8 cellular contexts compared by ENCODE assay signal in the genomic region with DNA sequence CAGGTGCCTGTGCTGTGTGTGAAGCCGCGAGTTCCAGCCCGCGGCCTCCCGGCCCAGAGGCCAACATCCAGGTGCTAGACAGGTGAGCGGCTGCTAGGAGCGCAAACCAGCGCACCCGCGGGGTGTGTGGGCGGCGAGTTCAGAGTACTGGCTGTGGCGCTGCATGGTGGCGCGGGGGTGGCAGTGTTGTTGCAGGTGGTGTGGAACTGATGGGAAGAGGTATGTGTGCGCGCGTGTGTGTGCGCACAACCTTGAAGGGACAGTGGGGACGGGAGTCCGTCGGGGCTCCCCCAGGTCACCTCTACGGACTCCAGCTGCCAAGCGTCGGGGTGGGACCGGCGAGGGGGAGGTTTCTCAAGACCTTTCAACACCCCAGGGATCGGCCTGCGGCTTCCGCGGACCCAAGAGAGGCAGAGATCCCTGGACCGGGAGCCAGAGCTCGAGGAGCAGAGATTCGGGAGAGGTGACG. TPM values are rescaled to one million over a fixed set of nuclear protein-coding genes. Genes with fewer than 3 reads are reported as not detected.
DNase-seq lines count a peak whose midpoint lies in the region; ATAC-seq, FAIRE-seq and TF ChIP-seq lines count a peak whose summit lies in the region.

No MANE protein-coding gene starts in this region.

- peaks cover 0 to 3% (median 0%) of the 10 kb centered on the region in 5 donors for H3K36me3 Mint-ChIP-seq in naive thymus-derived CD4-positive, alpha-beta T cell

- 1 to 3% methylated on average over 33 to 35 of the region's 35 CpGs for WGBS in heart right ventricle, 2 donors
- WGBS in K562 (ENCODE audit: insufficient coverage, low coverage, missing lambda C conversion rate), result 51% methylated on average over 29 of the region's 35 CpGs

- no peak for TF ChIP-seq RAD21 in K562 (CRISPR knock-in tag; conservative IDR thresholded peaks at IDR 0.05 in 1 of 2, IDR thresholded peaks at IDR 0.05 in 1 of 2)

- H3K36me3 ChIP-seq in heart right ventricle (no peaks in the 10 kb centered on the region), K562 (ENCODE audit: control insufficient read depth, insufficient read depth, low read length) (no peaks in the 10 kb centered on the region), vagina (no peaks in the 10 kb centered on the region)
- no peaks in the 10 kb centered on the region for H3K36me3 ChIP-seq in naive thymus-derived CD4-positive, alpha-beta T cell (ENCODE audit: control insufficient read depth in 2 of 3, insufficient read depth in 3 of 3, low read length in 3 of 3)

- H3K9me3 Mint-ChIP-seq in naive thymus-derived CD4-positive, alpha-beta T cell, result peaks cover 0 to 3% (median 0%) of the 10 kb centered on the region in 11 donors

- DNase-seq in heart right ventricle, result no peak
- DNase-seq in left ventricle myocardium superior, result no peak
- peak in 2 of 4 experiments; percentile 51 to 55 for DNase-seq in K562 (ENCODE audit: extremely low read depth in 1 of 4, low spot score in 3 of 4)
- DNase-seq in naive thymus-derived CD4-positive, alpha-beta T cell, result peak in 1 of 9 donors; percentile 55
- no peak for DNase-seq in vagina (ENCODE audit: extremely low spot score in 2 of 2)
- DNase-seq in EL, result no peak
- DNase-seq in KBM-7, result no peak

- peak overlapping the region; percentile 80 for H3K4me2 ChIP-seq in K562 (ENCODE audit: insufficient read depth, low read length)

- H3K79me2 ChIP-seq in K562 (ENCODE audit: control insufficient read depth, insufficient read depth, low read length), result no peaks in the 10 kb centered on the region

- peak overlapping the region in 9 of 10 donors; percentile 22 to 46 (median 38) for H3K4me3 ChIP-seq in heart right ventricle
- peak overlapping the region; percentile 52 for H3K4me3 ChIP-seq in K562
- no peak overlapping the region for H3K4me3 ChIP-seq in naive thymus-derived CD4-positive, alpha-beta T cell (ENCODE audit: low read length)
- H3K4me3 ChIP-seq in vagina, result peak overlapping the region; percentile 27 to 30

- peak overlapping the region; percentile 72 to 90 (median 80) for H3K4me3 Mint-ChIP-seq in naive thymus-derived CD4-positive, alpha-beta T cell

- TF ChIP-seq EP300 in K562 (IDR thresholded peaks at IDR 0.05; ENCODE audit: low read length), result no peak

- no peaks in the 10 kb centered on the region for H3K9me1 ChIP-seq in K562 (ENCODE audit: control insufficient read depth, insufficient read depth, low read length)

- in situ Hi-C loops in K562 (cut with MboI), result no loop called here
- in situ Hi-C loops in KBM-7 (cut with MboI; ENCODE audit: low pct_unique_long_range_greater_than_20kb, low sequenced_read_pairs), result no loop called here

- intact Hi-C loops in heart right ventricle (cut with DNase I), result loop anchor here in 1 of 10 donors (5.0 kb wide), 1 partner anchor 33 kb away; no protein-coding TSS in a partner anchor
- intact Hi-C loops in left ventricle myocardium superior (cut with micrococcal nuclease), result no loop called here
- intact Hi-C loops in K562 (cut with micrococcal nuclease), result no loop called here
- intact Hi-C loops in naive thymus-derived CD4-positive, alpha-beta T cell (cut with micrococcal nuclease), result no loop called here
- intact Hi-C loops in vagina (cut with DNase I), result no loop called here

- H3K4me1 Mint-ChIP-seq in naive thymus-derived CD4-positive, alpha-beta T cell, result peaks cover 0 to 27% (median 20%) of the 10 kb centered on the region in 7 donors

- H3K9me3 ChIP-seq in heart right ventricle, result no peaks in the 10 kb centered on the region
- H3K9me3 ChIP-seq in K562 (replicated peaks; ENCODE audit: control insufficient read depth, insufficient read depth, low read depth, low read length), result no peaks in the 10 kb centered on the region
- no peaks in the 10 kb centered on the region for H3K9me3 ChIP-seq in naive thymus-derived CD4-positive, alpha-beta T cell (ENCODE audit: control insufficient read depth in 2 of 3, low read length in 3 of 3)
- no peaks in the 10 kb centered on the region for H3K9me3 ChIP-seq in vagina

- TF ChIP-seq CTCF in heart right ventricle (IDR thresholded peaks at IDR 0.05) (no peak), K562 (IDR thresholded peaks at IDR 0.05 in 2 of 3, conservative IDR thresholded peaks at IDR 0.05 in 1 of 3; ENCODE audit: insufficient read depth in 2 of 3, low read depth in 1 of 3, low read length in 3 of 3) (no peak), vagina (IDR thresholded peaks at IDR 0.05) (no peak)

- CTCF ChIA-PET in K562 (lab: Yijun Ruan, JAX; ENCODE audit: low intra/inter-chr PET ratio), result interaction anchor here (1.9 kb wide), 1 partner anchor 39 kb away, joined by 13 read pairs; no protein-coding TSS in a partner anchor
- CTCF ChIA-PET in naive thymus-derived CD4-positive, alpha-beta T cell (lab: Charles Lee), result no interaction called here

- no TSS peak for BruUV-seq in K562 (replicated peaks; lab: Mats Ljungman, UMichigan)

- peaks cover 67 to 93% (median 81%) of the 10 kb centered on the region in 5 donors for H3K27me3 Mint-ChIP-seq in naive thymus-derived CD4-positive, alpha-beta T cell

- H3K9ac ChIP-seq in K562 (ENCODE audit: insufficient read depth in 1 of 2, low read depth in 2 of 2, low read length in 2 of 2), result peak overlapping the region; percentile 49 to 85; a peak in 2 of 4 replicates

- FAIRE-seq in K562 (lab: Jason Lieb, UNC), result no peak

- peak overlapping the region; percentile 85 for H2AFZ ChIP-seq in K562 (ENCODE audit: low read depth, low read length)

- H3K27ac Mint-ChIP-seq in naive thymus-derived CD4-positive, alpha-beta T cell, result peak overlapping the region in 2 of 9 donors; percentile 59 to 60

- ATAC-seq in heart right ventricle, result peak in 1 of 8 donors; percentile 27
- ATAC-seq in left ventricle myocardium superior, result no peak
- peak; percentile 12; the same call in 2 of the 3 replicates for ATAC-seq in K562
- ATAC-seq in naive thymus-derived CD4-positive, alpha-beta T cell, result peak; percentile 28
- no peak for ATAC-seq in HG02970 (IDR thresholded peaks at IDR 0.05; ENCODE audit: low FRiP score, unreplicated experiment)

- H3K27ac ChIP-seq in heart right ventricle (no peak overlapping the region), K562 (ENCODE audit: extremely low read depth, low read depth, low read length) (no peak overlapping the region), vagina (no peak overlapping the region)
- no peak overlapping the region for H3K27ac ChIP-seq in naive thymus-derived CD4-positive, alpha-beta T cell (ENCODE audit: low read depth, low read length)

- TF ChIP-seq POLR2A in K562 (conservative IDR thresholded peaks at IDR 0.05) (no peak), vagina (IDR thresholded peaks at IDR 0.05) (no peak)

- POLR2A ChIA-PET in K562 (lab: Yijun Ruan, JAX), result no interaction called here
- POLR2A ChIA-PET in naive thymus-derived CD4-positive, alpha-beta T cell (lab: Charles Lee), result no interaction called here

- peaks cover 37 to 100% (median 99%) of the 10 kb centered on the region in 7 donors for H3K27me3 ChIP-seq in heart right ventricle
- no peaks in the 10 kb centered on the region for H3K27me3 ChIP-seq in K562 (ENCODE audit: control insufficient read depth in 2 of 2, insufficient read depth in 2 of 2, low read length in 2 of 2)
- peaks cover 6 to 15% of the 10 kb centered on the region in 2 donors for H3K27me3 ChIP-seq in naive thymus-derived CD4-positive, alpha-beta T cell (ENCODE audit: control insufficient read depth in 2 of 2, insufficient read depth in 2 of 2, low read length in 2 of 2)
- H3K27me3 ChIP-seq in vagina, result peaks cover 34% of the 10 kb centered on the region

- peaks cover 4 to 26% (median 19%) of the 10 kb centered on the region in 9 donors for H3K4me1 ChIP-seq in heart right ventricle
- peaks cover 8 to 70% of the 10 kb centered on the region in 2 experiments for H3K4me1 ChIP-seq in K562 (replicated peaks in 1 of 2; ENCODE audit: control insufficient read depth in 2 of 2, insufficient read depth in 2 of 2, low read length in 2 of 2)
- no peaks in the 10 kb centered on the region for H3K4me1 ChIP-seq in naive thymus-derived CD4-positive, alpha-beta T cell (ENCODE audit: control insufficient read depth in 2 of 2, insufficient read depth in 2 of 2, low read length in 2 of 2)
- peaks cover 26% of the 10 kb centered on the region for H3K4me1 ChIP-seq in vagina

- H4K20me1 ChIP-seq in K562 (replicated peaks; ENCODE audit: control insufficient read depth, insufficient read depth, low read length), result no peaks in the 10 kb centered on the region

TF ChIP-seq in K562, 482 proteins besides CTCF, POLR2A, EP300 and RAD21 (continues in another document):
- TF ChIP-seq ZKSCAN1 (IDR thresholded peaks at IDR 0.05; ENCODE audit: low read depth, low read length), result no peak

RNA-seq across cellular contexts. Expression of a gene that starts 0.4 kb away (rescaled TPM):
- total RNA-seq in heart right ventricle, result not detected
- not detected for polyA plus RNA-seq in heart right ventricle
- total RNA-seq in left ventricle myocardium superior, result not detected
- total RNA-seq in K562 (2011; cell fraction: chromatin; rRNA removed; ENCODE audit: low replicate concordance), result 5.4 and 9.4 TPM in 2 replicates
- total RNA-seq in K562 (2011; cell fraction: nucleolus; rRNA removed), result 7.1 and 8.2 TPM in 2 replicates
- 7.4 and 7.9 TPM in 2 replicates for total RNA-seq in K562 (2011; cell fraction: nucleoplasm; rRNA removed)
- total RNA-seq in K562 (2014; rRNA removed), result 0.86 and 1.2 TPM in 2 replicates
- total RNA-seq in K562 (2014; rRNA removed; fragmentation: Illumina TruSeq; extraction: Trizol), result 0.55 and 0.64 TPM in 2 replicates
- 0.79 and 1.0 TPM in 2 replicates for total RNA-seq in K562 (2015; rRNA removed; fragmentation: Illumina TruSeq; extraction: Trizol)
- total RNA-seq in K562 (2021), result 2.5 and 3.8 TPM in 2 replicates
- polyA plus RNA-seq in K562 (2011; rRNA removed), result 4.3 and 10.7 TPM in 2 replicates
- 5.9 and 9.6 TPM in 2 replicates for polyA plus RNA-seq in K562 (2011; cell fraction: cytosol; rRNA removed)
- polyA plus RNA-seq in K562 (2011; cell fraction: nucleus; rRNA removed), result 16.2 and 16.5 TPM in 2 replicates
- polyA plus RNA-seq in K562 (2012), result 2.5 and 4.8 TPM in 2 replicates
- 1.6 and 2.4 TPM in 2 replicates for polyA plus RNA-seq in K562 (2014; fragmentation: Illumina TruSeq; extraction: Trizol)
- polyA plus RNA-seq in K562 (2014; fragmentation: Nextera tagmentation; extraction: Ambion mirVana), result under 1 TPM; 0.25 to 0.37 TPM
- 2.3 and 3.4 TPM in 2 replicates for polyA plus RNA-seq in K562 (2014; rRNA removed)
- polyA minus RNA-seq in K562 (2011; rRNA and poly(A)+ RNA removed), result 2.5 and 3.5 TPM in 2 replicates
- polyA minus RNA-seq in K562 (2011; cell fraction: cytosol; rRNA and poly(A)+ RNA removed), result 1.7 and 6.7 TPM in 2 replicates
- 1.9 and 3.8 TPM in 2 replicates for polyA minus RNA-seq in K562 (2011; cell fraction: nucleus; rRNA and poly(A)+ RNA removed)
- not detected for total RNA-seq in naive thymus-derived CD4-positive, alpha-beta T cell
- polyA plus RNA-seq in naive thymus-derived CD4-positive, alpha-beta T cell, result not detected
- 0.25 TPM for total RNA-seq in vagina

Comparison
In these comparisons a context has a peak if more than half of its experiments do, and no peak if none do; other contexts are left out.
1. ATAC-seq: peak in K562 (single experiment) and naive thymus-derived CD4-positive, alpha-beta T cell (single experiment); none in left ventricle myocardium superior (single experiment) and HG02970 (single experiment).